ENCODE assay signal across 7 cellular contexts in genomic region chr13:23967792-23968191, GRCh38.
DNase-seq lines count a peak whose midpoint lies in the region; ATAC-seq, FAIRE-seq and TF ChIP-seq lines count a peak whose summit lies in the region.
"Not testable (repeated sequence)": the region's sequence is repeated elsewhere in the genome, so short reads cannot be mapped to it uniquely, and the experiment has no call there.

No MANE protein-coding gene starts in this region.

- H3K27ac ChIP-seq in CD4-positive, CD25-positive, alpha-beta regulatory T cell (ENCODE audit: insufficient read depth, low read length, poor library complexity, severe bottlenecking); IMR-90 (ENCODE audit: insufficient read depth, low read length); HepG2 (ENCODE audit: extremely low read length, insufficient read depth, low read length): not testable (repeated sequence)

- dilution Hi-C loops in IMR-90 (cut with HindIII; ENCODE audit: low sequenced_read_pairs, unreplicated experiment), result not testable (repeated sequence)

- not testable (repeated sequence) for ATAC-seq in CD4-positive, CD25-positive, alpha-beta regulatory T cell (ENCODE audit: low read depth in 2 of 2); IMR-90 (ENCODE audit: low read depth); activated CD4-positive, alpha-beta T cell treated with anti-CD3 and anti-CD28 coated beads for 36 hours; activated CD8-positive, alpha-beta T cell treated with anti-CD3 and anti-CD28 coated beads, Interleukin-2, amount 10 ng/mL, durations not matched to agents 7 days and 5 days; HepG2

- not testable (repeated sequence) for H2BK20ac ChIP-seq in IMR-90 (ENCODE audit: low read depth, low read length)

- not testable (repeated sequence) for H3K9me1 ChIP-seq in IMR-90 (ENCODE audit: insufficient read depth, low read length)

- not testable (repeated sequence) for H3K79me2 ChIP-seq in HepG2 (ENCODE audit: insufficient read depth, low read length)

- H3K18ac ChIP-seq in IMR-90 (ENCODE audit: low read depth, low read length), result not testable (repeated sequence)

- not testable (repeated sequence) for H3K9ac ChIP-seq in IMR-90 (ENCODE audit: low read depth, low read length); HepG2 (ENCODE audit: insufficient read depth, low read depth, low read length)

- intact Hi-C loops in IMR-90 (cut with micrococcal nuclease), result loop anchor here (5.0 kb wide), 1 partner anchor 65 kb away; no protein-coding TSS in a partner anchor
- intact Hi-C loops in activated CD4-positive, alpha-beta T cell treated with anti-CD3 and anti-CD28 coated beads for 36 hours (cut with DNase I, micrococcal nuclease), result loop anchor here in 1 of 2 experiments (1.0 to 10.0 kb wide), 12 partner anchors 13 to 593 kb away; partner anchors contain the start of genes MIPEP and PARP4
- intact Hi-C loops in activated T-helper 1 cell treated with anti-CD3 and anti-CD28 coated beads, Interleukin-12 subunit alpha, Interleukin-12 subunit beta, Interleukin-2, Interleukin-4 antibody, amounts not matched to agents 30 ng/mL and 10 ng/mL and 1 ng/mL, durations not matched to agents 14 hours and 24 hours and 36 hours (cut with micrococcal nuclease), result loop anchor here (10.0 kb wide), 3 partner anchors 173 to 593 kb away; no protein-coding TSS in a partner anchor
- intact Hi-C loops in HepG2 (cut with micrococcal nuclease; ENCODE audit: unreplicated experiment), result not testable (repeated sequence)

- not testable (repeated sequence) for H2BK120ac ChIP-seq in IMR-90 (ENCODE audit: low read depth, low read length)

- not testable (repeated sequence) for H2AFZ ChIP-seq in IMR-90 (replicated peaks; ENCODE audit: low read length, poor library complexity); HepG2 (ENCODE audit: low read length)

- H3K27me3 Mint-ChIP-seq in CD4-positive, CD25-positive, alpha-beta regulatory T cell; activated CD4-positive, alpha-beta T cell treated with anti-CD3 and anti-CD28 coated beads for 36 hours; activated CD8-positive, alpha-beta T cell treated with anti-CD3 and anti-CD28 coated beads, Interleukin-2, amount 10 ng/mL, durations not matched to agents 7 days and 5 days (ENCODE audit: low read depth); activated T-helper 1 cell treated with anti-CD3 and anti-CD28 coated beads, Interleukin-12 subunit alpha, Interleukin-12 subunit beta, Interleukin-2, Interleukin-4 antibody, amounts not matched to agents 30 ng/mL and 10 ng/mL and 1 ng/mL, durations not matched to agents 14 hours and 24 hours and 36 hours (ENCODE audit: insufficient read depth); activated naive CD8-positive, alpha-beta T cell: not testable (repeated sequence)

- peak overlapping the region in 3 of 4 donors; percentile 59 to 68 (median 62) for H3K4me3 Mint-ChIP-seq in CD4-positive, CD25-positive, alpha-beta regulatory T cell
- H3K4me3 Mint-ChIP-seq in activated CD4-positive, alpha-beta T cell treated with anti-CD3 and anti-CD28 coated beads for 36 hours, result peak overlapping the region; percentile 2
- peak overlapping the region; percentile 40 for H3K4me3 Mint-ChIP-seq in activated CD8-positive, alpha-beta T cell treated with anti-CD3 and anti-CD28 coated beads, Interleukin-2, amount 10 ng/mL, durations not matched to agents 7 days and 5 days
- H3K4me3 Mint-ChIP-seq in activated T-helper 1 cell treated with anti-CD3 and anti-CD28 coated beads, Interleukin-12 subunit alpha, Interleukin-12 subunit beta, Interleukin-2, Interleukin-4 antibody, amounts not matched to agents 30 ng/mL and 10 ng/mL and 1 ng/mL, durations not matched to agents 14 hours and 24 hours and 36 hours, result peak overlapping the region; percentile 77
- peak overlapping the region; percentile 70 for H3K4me3 Mint-ChIP-seq in activated naive CD8-positive, alpha-beta T cell

- not testable (repeated sequence) for BruUV-seq in IMR-90 (replicated peaks; lab: Mats Ljungman, UMichigan); HepG2 (replicated peaks; lab: Mats Ljungman, UMichigan)

- not testable (repeated sequence) for TF ChIP-seq EP300 in HepG2 (IDR thresholded peaks at IDR 0.05; ENCODE audit: low read depth in 2 of 2, low read length in 2 of 2); HepG2 (CRISPR knock-in tag; IDR thresholded peaks at IDR 0.05; ENCODE audit: borderline replicate concordance)

- POLR2A ChIA-PET in IMR-90 (lab: Charles Lee; ENCODE audit: unreplicated experiment); activated CD4-positive, alpha-beta T cell treated with anti-CD3 and anti-CD28 coated beads for 36 hours (lab: Charles Lee); activated CD8-positive, alpha-beta T cell treated with anti-CD3 and anti-CD28 coated beads, Interleukin-2, amount 10 ng/mL, durations not matched to agents 7 days and 5 days (lab: Charles Lee); HepG2 (lab: Yijun Ruan, JAX): not testable (repeated sequence)

- not testable (repeated sequence) for H3K4me3 ChIP-seq in CD4-positive, CD25-positive, alpha-beta regulatory T cell (ENCODE audit: low read depth, low read length); IMR-90 (ENCODE audit: insufficient read depth, low read depth, low read length); HepG2 (replicated peaks in 1 of 3; ENCODE audit: insufficient read depth in 1 of 3, low read depth in 2 of 3, low read length in 3 of 3)

- H3K14ac ChIP-seq in IMR-90 (replicated peaks; ENCODE audit: low read depth, low read length), result not testable (repeated sequence)

- in situ Hi-C loops in IMR-90 (cut with MboI; ENCODE audit: low sequenced_read_pairs); HepG2 (cut with HindIII; ENCODE audit: extremely low pct_ligation_motif_present, low pct_unique_long_range_greater_than_20kb): not testable (repeated sequence)

- not testable (repeated sequence) for H3K56ac ChIP-seq in IMR-90 (ENCODE audit: extremely low read depth, insufficient read depth, low read length)

- 0 out of 2 replicates have a peak overlapping the region, but pooled peaks have one; percentile 5 for H2AK5ac ChIP-seq in IMR-90 (ENCODE audit: low read depth, low read length)

- TF ChIP-seq CTCF in IMR-90 (conservative IDR thresholded peaks at IDR 0.05; ENCODE audit: low read depth, low read length); HepG2 (CRISPR knock-in tag; IDR thresholded peaks at IDR 0.05): not testable (repeated sequence)

- not testable (repeated sequence) for H3K9me3 ChIP-seq in CD4-positive, CD25-positive, alpha-beta regulatory T cell (ENCODE audit: control insufficient read depth in 2 of 2, low read length in 2 of 2); IMR-90 (ENCODE audit: control insufficient read depth, insufficient read depth, low read length); HepG2 (ENCODE audit: low read length)

- DNase-seq in CD4-positive, CD25-positive, alpha-beta regulatory T cell; IMR-90; activated CD4-positive, alpha-beta T cell treated with anti-CD3 and anti-CD28 coated beads for 36 hours; activated CD8-positive, alpha-beta T cell treated with anti-CD3 and anti-CD28 coated beads, Interleukin-2, amount 10 ng/mL, durations not matched to agents 7 days and 5 days; activated T-helper 1 cell treated with anti-CD3 and anti-CD28 coated beads, Interleukin-12 subunit alpha, Interleukin-12 subunit beta, Interleukin-2, Interleukin-4 antibody, amounts not matched to agents 30 ng/mL and 10 ng/mL and 1 ng/mL, durations not matched to agents 14 hours and 24 hours and 36 hours (ENCODE audit: low spot score); HepG2 (ENCODE audit: low spot score): not testable (repeated sequence)

- H3K23ac ChIP-seq in IMR-90 (ENCODE audit: low read depth, low read length), result not testable (repeated sequence)

- not testable (repeated sequence) for TF ChIP-seq POLR2A in IMR-90 (IDR thresholded peaks at IDR 0.05; ENCODE audit: low read depth, low read length); HepG2 (IDR thresholded peaks at IDR 0.05; ENCODE audit: insufficient read depth in 1 of 2, low read depth in 2 of 2, low read length in 2 of 2)

- H3K4me2 ChIP-seq in IMR-90 (ENCODE audit: low read depth, low read length); HepG2 (ENCODE audit: low read depth, low read length): not testable (repeated sequence)

- not testable (repeated sequence) for H2BK15ac ChIP-seq in IMR-90 (ENCODE audit: low read depth, low read length)

- H3K27me3 ChIP-seq in CD4-positive, CD25-positive, alpha-beta regulatory T cell (ENCODE audit: control insufficient read depth, insufficient read depth, low read length); IMR-90 (ENCODE audit: control insufficient read depth, insufficient read depth, low read length); HepG2 (ENCODE audit: control insufficient read depth in 1 of 2, insufficient read depth in 2 of 2, low read length in 2 of 2): not testable (repeated sequence)

- not testable (repeated sequence) for TF ChIP-seq RAD21 in IMR-90 (IDR thresholded peaks at IDR 0.05; ENCODE audit: low read length); HepG2 (CRISPR knock-in tag; IDR thresholded peaks at IDR 0.05)

- not testable (repeated sequence) for H2BK5ac ChIP-seq in IMR-90 (ENCODE audit: low read depth, low read length, poor library complexity, severe bottlenecking)

- not testable (repeated sequence) for H3K36me3 ChIP-seq in CD4-positive, CD25-positive, alpha-beta regulatory T cell (ENCODE audit: control insufficient read depth, insufficient read depth, low read length); IMR-90 (ENCODE audit: control insufficient read depth, insufficient read depth, low read length); HepG2 (replicated peaks in 1 of 2; ENCODE audit: control insufficient read depth in 1 of 2, insufficient read depth in 2 of 2, low read length in 2 of 2)

- not testable (repeated sequence) for H3K9me3 Mint-ChIP-seq in CD4-positive, CD25-positive, alpha-beta regulatory T cell; activated CD4-positive, alpha-beta T cell treated with anti-CD3 and anti-CD28 coated beads for 36 hours (ENCODE audit: low read depth); activated CD8-positive, alpha-beta T cell treated with anti-CD3 and anti-CD28 coated beads, Interleukin-2, amount 10 ng/mL, durations not matched to agents 7 days and 5 days (ENCODE audit: insufficient read depth); activated T-helper 1 cell treated with anti-CD3 and anti-CD28 coated beads, Interleukin-12 subunit alpha, Interleukin-12 subunit beta, Interleukin-2, Interleukin-4 antibody, amounts not matched to agents 30 ng/mL and 10 ng/mL and 1 ng/mL, durations not matched to agents 14 hours and 24 hours and 36 hours; activated naive CD8-positive, alpha-beta T cell (ENCODE audit: low read depth)

- H3K4me1 ChIP-seq in CD4-positive, CD25-positive, alpha-beta regulatory T cell (ENCODE audit: control insufficient read depth, insufficient read depth, low read length, poor library complexity, severe bottlenecking); IMR-90 (ENCODE audit: control insufficient read depth, insufficient read depth, low read length); HepG2 (ENCODE audit: insufficient read depth, low read length): not testable (repeated sequence)

- not testable (repeated sequence) for H2AK9ac ChIP-seq in IMR-90 (replicated peaks; ENCODE audit: low read depth, low read length, poor library complexity)

- H4K20me1 ChIP-seq in IMR-90 (ENCODE audit: insufficient read depth, low read length); HepG2 (ENCODE audit: insufficient read depth, low read length): not testable (repeated sequence)

- CTCF ChIA-PET in IMR-90 (lab: Yijun Ruan, JAX); HepG2 (lab: Yijun Ruan, JAX; ENCODE audit: low intra/inter-chr PET ratio, low total read pairs): not testable (repeated sequence)
- CTCF ChIA-PET in activated CD4-positive, alpha-beta T cell treated with anti-CD3 and anti-CD28 coated beads for 36 hours (lab: Charles Lee), result interaction anchor here (0.7 kb wide), 1 partner anchor 8 kb away, joined by 4 read pairs; no protein-coding TSS in a partner anchor
- CTCF ChIA-PET in activated CD8-positive, alpha-beta T cell treated with anti-CD3 and anti-CD28 coated beads, Interleukin-2, amount 10 ng/mL, durations not matched to agents 7 days and 5 days (lab: Charles Lee), result interaction anchor here (1.3 kb wide), 1 partner anchor 261 kb away, joined by 3 read pairs; no protein-coding TSS in a partner anchor

- H3K27ac Mint-ChIP-seq in CD4-positive, CD25-positive, alpha-beta regulatory T cell, result not testable (repeated sequence)
- H3K27ac Mint-ChIP-seq in activated CD4-positive, alpha-beta T cell treated with anti-CD3 and anti-CD28 coated beads for 36 hours, result peak overlapping the region; percentile 85
- peak overlapping the region; percentile 74 for H3K27ac Mint-ChIP-seq in activated CD8-positive, alpha-beta T cell treated with anti-CD3 and anti-CD28 coated beads, Interleukin-2, amount 10 ng/mL, durations not matched to agents 7 days and 5 days
- H3K27ac Mint-ChIP-seq in activated T-helper 1 cell treated with anti-CD3 and anti-CD28 coated beads, Interleukin-12 subunit alpha, Interleukin-12 subunit beta, Interleukin-2, Interleukin-4 antibody, amounts not matched to agents 30 ng/mL and 10 ng/mL and 1 ng/mL, durations not matched to agents 14 hours and 24 hours and 36 hours, result peak overlapping the region; percentile 73
- peak overlapping the region; percentile 58 for H3K27ac Mint-ChIP-seq in activated naive CD8-positive, alpha-beta T cell

- H4K8ac ChIP-seq in IMR-90 (ENCODE audit: low read depth in 2 of 2, low read length in 2 of 2), result not testable (repeated sequence)

- not testable (repeated sequence) for H3K4ac ChIP-seq in IMR-90 (ENCODE audit: low read depth, low read length)

- not testable (repeated sequence) for H3K36me3 Mint-ChIP-seq in CD4-positive, CD25-positive, alpha-beta regulatory T cell; activated CD4-positive, alpha-beta T cell treated with anti-CD3 and anti-CD28 coated beads for 36 hours (ENCODE audit: low read depth); activated CD8-positive, alpha-beta T cell treated with anti-CD3 and anti-CD28 coated beads, Interleukin-2, amount 10 ng/mL, durations not matched to agents 7 days and 5 days (ENCODE audit: low read depth); activated T-helper 1 cell treated with anti-CD3 and anti-CD28 coated beads, Interleukin-12 subunit alpha, Interleukin-12 subunit beta, Interleukin-2, Interleukin-4 antibody, amounts not matched to agents 30 ng/mL and 10 ng/mL and 1 ng/mL, durations not matched to agents 14 hours and 24 hours and 36 hours (ENCODE audit: low read depth); activated naive CD8-positive, alpha-beta T cell

- H4K91ac ChIP-seq in IMR-90 (ENCODE audit: insufficient read depth, low read depth, low read length), result not testable (repeated sequence)

- H3K79me1 ChIP-seq in IMR-90 (ENCODE audit: low read depth in 1 of 2, low read length in 2 of 2), result not testable (repeated sequence)

- H4K5ac ChIP-seq in IMR-90 (ENCODE audit: low read depth, low read length), result not testable (repeated sequence)

- not testable (repeated sequence) for FAIRE-seq in HepG2 (lab: Jason Lieb, UNC)

- H3K4me1 Mint-ChIP-seq in CD4-positive, CD25-positive, alpha-beta regulatory T cell, result peaks cover 9 to 19% (median 14%) of the 10 kb centered on the region in 4 donors
- peaks cover 37% of the 10 kb centered on the region for H3K4me1 Mint-ChIP-seq in activated CD4-positive, alpha-beta T cell treated with anti-CD3 and anti-CD28 coated beads for 36 hours
- peaks cover 26% of the 10 kb centered on the region for H3K4me1 Mint-ChIP-seq in activated CD8-positive, alpha-beta T cell treated with anti-CD3 and anti-CD28 coated beads, Interleukin-2, amount 10 ng/mL, durations not matched to agents 7 days and 5 days (ENCODE audit: low read depth)
- H3K4me1 Mint-ChIP-seq in activated T-helper 1 cell treated with anti-CD3 and anti-CD28 coated beads, Interleukin-12 subunit alpha, Interleukin-12 subunit beta, Interleukin-2, Interleukin-4 antibody, amounts not matched to agents 30 ng/mL and 10 ng/mL and 1 ng/mL, durations not matched to agents 14 hours and 24 hours and 36 hours (ENCODE audit: low read depth), result peaks cover 47% of the 10 kb centered on the region
- peaks cover 15% of the 10 kb centered on the region for H3K4me1 Mint-ChIP-seq in activated naive CD8-positive, alpha-beta T cell (ENCODE audit: low read depth)

- no CpG with 5 or more reads among the region's 3 CpGs for WGBS in IMR-90 (ENCODE audit: extremely low coverage in 2 of 2, insufficient read length in 1 of 2), 2 experiments
- WGBS in HepG2 (ENCODE audit: low lambda C conversion rate), result 90% methylated on average over 3 of the region's 3 CpGs

Comparison
In these comparisons a context has a peak if more than half of its experiments do, and no peak if none do; other contexts are left out.
1. H3K4me3 Mint-ChIP-seq: peak in every context shown above with its lines; median percentile 77 in activated T-helper 1 cell treated with anti-CD3 and anti-CD28 coated beads, Interleukin-12 subunit alpha, Interleukin-12 subunit beta, Interleukin-2, Interleukin-4 antibody, amounts not matched to agents 30 ng/mL and 10 ng/mL and 1 ng/mL, durations not matched to agents 14 hours and 24 hours and 36 hours; 70 in activated naive CD8-positive, alpha-beta T cell; 62 in CD4-positive, CD25-positive, alpha-beta regulatory T cell; 40 in activated CD8-positive, alpha-beta T cell treated with anti-CD3 and anti-CD28 coated beads, Interleukin-2, amount 10 ng/mL, durations not matched to agents 7 days and 5 days; 2 in activated CD4-positive, alpha-beta T cell treated with anti-CD3 and anti-CD28 coated beads for 36 hours.